8 cellular contexts compared by ENCODE assay signal in genomic region chr9:11206-11605, GRCh38. TPM values are rescaled to one million over a fixed set of nuclear protein-coding genes. Genes with fewer than 3 reads are reported as not detected.
A peak's percentile ranks its signal among the peaks of the same experiment; 100 is the strongest.
DNase-seq lines count a peak whose midpoint lies in the region; ATAC-seq, FAIRE-seq and TF ChIP-seq lines count a peak whose summit lies in the region.
"Not testable (repeated sequence)": the region's sequence is repeated elsewhere in the genome, so short reads cannot be mapped to it uniquely, and the experiment has no call there.

No MANE protein-coding gene starts in this region.

- not testable (repeated sequence) for FAIRE-seq in bronchial epithelial cell (lab: Jason Lieb, UNC)

- TF ChIP-seq CTCF in 22Rv1 (IDR thresholded peaks at IDR 0.05) (peak; percentile 51), HCT116 (IDR thresholded peaks at IDR 0.05 in 2 of 3, conservative IDR thresholded peaks at IDR 0.05 in 1 of 3; ENCODE audit: borderline replicate concordance in 1 of 3, insufficient read depth in 1 of 3, low read depth in 2 of 3, low read length in 2 of 3) (peak; percentile 32 to 84 (median 56); a peak in 5 of 6 replicates), WI38 (IDR thresholded peaks at IDR 0.05; ENCODE audit: low read depth, low read length) (peak; percentile 17), bronchial epithelial cell (IDR thresholded peaks at IDR 0.05; ENCODE audit: insufficient read depth, low read length, severe bottlenecking) (peak; percentile 13)

- H3K9ac ChIP-seq in HCT116 (ENCODE audit: low read length), result not testable (repeated sequence)

- H3K4me2 ChIP-seq in HCT116 (ENCODE audit: low read length), result not testable (repeated sequence)

- not testable (repeated sequence) for H3K27ac ChIP-seq in 22Rv1; HCT116 (ENCODE audit: low read depth, low read length); right cardiac atrium (ENCODE audit: low read length)

- H3K36me3 Mint-ChIP-seq in activated T-cell treated with anti-CD3 and anti-CD28 coated beads, Interleukin-2, amount 50 U/mL, for 24 hours (ENCODE audit: low read depth), result not testable (repeated sequence)

- WGBS in right cardiac atrium, result 65% methylated on average over 19 of the region's 26 CpGs

- intact Hi-C loops in HCT116 (cut with micrococcal nuclease); right cardiac atrium (cut with DNase I); posterior cingulate gyrus (cut with DNase I): not testable (repeated sequence)

- CTCF ChIA-PET in HCT116 (lab: Charles Lee), result not testable (repeated sequence)

- POLR2A ChIA-PET in HCT116 (lab: Charles Lee), result not testable (repeated sequence)

- H3K27me3 ChIP-seq in HCT116 (ENCODE audit: insufficient read depth, low read length); bronchial epithelial cell (ENCODE audit: control insufficient read depth, insufficient read depth, low read length); right cardiac atrium (ENCODE audit: control insufficient read depth, insufficient read depth): not testable (repeated sequence)

- H4K20me1 ChIP-seq in HCT116 (ENCODE audit: insufficient read depth), result not testable (repeated sequence)

- ATAC-seq in HCT116, right cardiac atrium: not testable (repeated sequence)

- RAD21 ChIA-PET in HCT116 (lab: Charles Lee; ENCODE audit: low non-redundant PET in 1 of 2, low total read pairs in 2 of 2, uncharacterized antibody in 2 of 2, unreplicated experiment in 2 of 2), result not testable (repeated sequence)

- H3K4me1 ChIP-seq in HCT116 (ENCODE audit: control insufficient read depth in 1 of 2, insufficient read depth in 2 of 2, low read length in 2 of 2); right cardiac atrium (ENCODE audit: control insufficient read depth, insufficient read depth, low read length): not testable (repeated sequence)

- H3K4me3 Mint-ChIP-seq in activated T-cell treated with anti-CD3 and anti-CD28 coated beads, Interleukin-2, amount 50 U/mL, for 24 hours, result not testable (repeated sequence)

- not testable (repeated sequence) for H3K9me2 ChIP-seq in HCT116 (ENCODE audit: insufficient read depth)

- TF ChIP-seq POLR2A in HCT116 (IDR thresholded peaks at IDR 0.05; ENCODE audit: borderline replicate concordance, extremely low read depth, insufficient read depth, insufficient read length), result not testable (repeated sequence)

- DNase-seq in HCT116 (ENCODE audit: low read depth, low spot score); bronchial epithelial cell (ENCODE audit: low read depth): not testable (repeated sequence)
- peak; percentile 74 for DNase-seq in activated T-cell treated with anti-CD3 and anti-CD28 coated beads, Interleukin-2, amount 50 U/mL, for 24 hours
- DNase-seq in right cardiac atrium (peak; percentile 77 to 89 (median 84)), posterior cingulate gyrus (peak; percentile 10 to 97 (median 61))
- peak; percentile 37 for DNase-seq in stimulated activated CD8-positive, alpha-beta memory T cell treated with anti-CD3 and anti-CD28 coated beads, Interleukin-15, amount 100 ng/mL, for 24 hours (ENCODE audit: low read depth)

- TF ChIP-seq RAD21 in HCT116 (IDR thresholded peaks at IDR 0.05; ENCODE audit: low read depth), result peak; percentile 30; the same call in 1 of the 2 replicates

- not testable (repeated sequence) for BruUV-seq in HCT116 (replicated peaks; lab: Mats Ljungman, UMichigan)

- not testable (repeated sequence) for H3K27ac Mint-ChIP-seq in activated T-cell treated with anti-CD3 and anti-CD28 coated beads, Interleukin-2, amount 50 U/mL, for 24 hours

- H3K9me3 ChIP-seq in HCT116 (ENCODE audit: control insufficient read depth in 1 of 2, insufficient read depth in 1 of 2, low read depth in 1 of 2, low read length in 2 of 2); right cardiac atrium (ENCODE audit: control insufficient read depth, low read length): not testable (repeated sequence)

- not testable (repeated sequence) for H3K4me1 Mint-ChIP-seq in activated T-cell treated with anti-CD3 and anti-CD28 coated beads, Interleukin-2, amount 50 U/mL, for 24 hours (ENCODE audit: low read depth)

- not testable (repeated sequence) for H2AFZ ChIP-seq in HCT116 (ENCODE audit: low read depth, low read length, poor library complexity, severe bottlenecking)

- not testable (repeated sequence) for H3K36me3 ChIP-seq in HCT116 (ENCODE audit: control insufficient read depth in 1 of 2, insufficient read depth in 2 of 2, low read length in 2 of 2); bronchial epithelial cell (ENCODE audit: control insufficient read depth, insufficient read depth, low read length)

- not testable (repeated sequence) for H3K4me3 ChIP-seq in HCT116 (replicated peaks in 1 of 2; ENCODE audit: low read depth in 1 of 2, low read length in 2 of 2); WI38 (ENCODE audit: low read depth, low read length); bronchial epithelial cell (ENCODE audit: low read depth, low read length); right cardiac atrium (ENCODE audit: low read length)

- H3K27me3 Mint-ChIP-seq in activated T-cell treated with anti-CD3 and anti-CD28 coated beads, Interleukin-2, amount 50 U/mL, for 24 hours, result not testable (repeated sequence)

- not testable (repeated sequence) for H3K79me2 ChIP-seq in HCT116 (ENCODE audit: insufficient read depth, low read length)

- H3K9me3 Mint-ChIP-seq in activated T-cell treated with anti-CD3 and anti-CD28 coated beads, Interleukin-2, amount 50 U/mL, for 24 hours, result not testable (repeated sequence)

RNA-seq across cellular contexts. Expression of gene WASHC1, which starts 18.1 kb away (rescaled TPM):
- 29.6 TPM for total RNA-seq in HCT116 (2021; ENCODE audit: unreplicated experiment)
- 24.7 and 25.5 TPM in 2 replicates for polyA plus RNA-seq in HCT116 (2012)
- 7.4 and 9.1 TPM in 2 replicates for total RNA-seq in bronchial epithelial cell
- 10 to 100 TPM in 3 of 4 donors, 1 to 10 TPM in 1; 8.2 to 14.6 (median 12.1) TPM for total RNA-seq in right cardiac atrium
- polyA plus RNA-seq in right cardiac atrium, result 10.8 TPM
